ENCODE assay signal across 24 cellular contexts in the genomic region with DNA sequence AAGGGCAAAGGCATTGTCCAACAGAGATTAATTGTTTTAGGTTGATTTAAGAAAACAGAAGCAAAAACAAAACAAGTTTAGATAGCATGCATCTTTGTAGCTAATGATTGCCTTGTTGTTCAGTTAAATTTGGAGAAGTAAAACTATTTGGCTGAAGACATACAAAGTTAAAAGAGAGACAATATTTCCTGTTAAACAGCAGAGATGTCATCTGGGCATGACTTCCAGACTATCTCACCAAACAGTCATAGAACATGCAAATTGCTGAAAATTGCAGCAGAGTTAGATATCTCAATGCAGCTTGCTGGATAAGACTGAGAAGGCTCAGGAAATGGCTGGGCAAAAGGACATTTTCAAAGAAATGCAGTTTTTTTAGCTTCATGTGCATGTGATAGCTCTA.
"Had no signal": no experiment of that assay in that cellular context is flagged by ENCODE, and none has a peak within 500 bp of the region (broad histone marks: within the 10 kb centered on the region; RNA-seq: fewer than 3 reads in every experiment).

No MANE protein-coding gene starts in this region.

- H3K36me3 ChIP-seq: MG63 had no signal

- H3K4me3 ChIP-seq: MG63 had no signal

- H3K9ac ChIP-seq: SK-N-SH had no signal

- FAIRE-seq: HepG2 had no signal

- H3K27ac Mint-ChIP-seq: T-helper 17 cell had no signal

- H3K27me3 ChIP-seq: MG63 had no signal

- H3K9me2 ChIP-seq: SK-N-SH had no signal

- DNase-seq: IMR-90, Karpas-422, KG1, MG63, NCI-H1092 treated with DMSO at 0.1 percent for 48 hours, NCI-H1436, NCI-H187, NCI-H2029, NCI-H2081 treated with DMSO at 0.1 percent for 48 hours, NCI-H2171, NCI-H226, NCI-H446, NCI-H510A, NCI-H524 treated with DMSO at 0.1 percent for 48 hours, NCI-H69, NCI-H774, PC-3, SHP77, SK-N-SH, T-helper 1 cell, T-helper 17 cell had no signal

- H3K4me2 ChIP-seq: SK-N-SH had no signal

- H3K9me3 ChIP-seq: MG63, SK-N-SH had no signal

- H3K4me3 Mint-ChIP-seq: T-helper 17 cell had no signal

- H3K27ac ChIP-seq: RWPE1 had no signal

- ATAC-seq: HepG2, Panc1, PC-3, T-helper 17 cell had no signal

- H3K4me1 Mint-ChIP-seq: T-helper 17 cell had no signal
